Comparison of ENCODE assay signal across 30 cellular contexts in genomic region chr9:35948451-35948850, GRCh38. TPM values are rescaled to one million over a fixed set of nuclear protein-coding genes. Genes with fewer than 3 reads are reported as not detected.
"Had no signal": no experiment of that assay in that cellular context is flagged by ENCODE, and none has a peak within 500 bp of the region (broad histone marks: within the 10 kb centered on the region; RNA-seq: fewer than 3 reads in every experiment).

No MANE protein-coding gene starts in this region.

- H3K4me3 ChIP-seq: coronary artery, esophagus squamous epithelium, pancreas, right lobe of liver, suprapubic skin had no signal

- H3K4me1 ChIP-seq: pancreas had no signal

- H3K9me3 ChIP-seq: esophagus squamous epithelium, neutrophil, pancreas, right lobe of liver, suprapubic skin had no signal

- FAIRE-seq: islet of Langerhans, pancreas, small intestine had no signal

- H3K27me3 ChIP-seq: right lobe of liver, suprapubic skin had no signal

- DNase-seq: activated CD4-positive, alpha-beta memory T cell treated with anti-CD3 and anti-CD28 coated beads, Interleukin-2, amount 10 ng/mL, durations not matched to agents 7 days and 5 days; activated CD4-positive, alpha-beta T cell treated with anti-CD3 and anti-CD28 coated beads for 48 hours; activated CD4-positive, CD25-positive, alpha-beta regulatory T cell; activated CD8-positive, alpha-beta memory T cell treated with anti-CD3 and anti-CD28 coated beads, Interleukin-2, amount 10 ng/mL, durations not matched to agents 7 days and 5 days; activated naive CD4-positive, alpha-beta T cell treated with anti-CD3 and anti-CD28 coated beads, Interleukin-2, amount 10 ng/mL, durations not matched to agents 7 days and 5 days; activated naive CD8-positive, alpha-beta T cell treated with anti-CD3 and anti-CD28 coated beads, Interleukin-2, amount 50 U/mL, for 24 hours; anterior cingulate cortex; central memory CD4-positive, alpha-beta T cell; effector CD4-positive, alpha-beta T cell; esophagus squamous epithelium; foreskin fibroblast; hippocampal formation; mammary epithelial cell; naive thymus-derived CD4-positive, alpha-beta T cell; pancreas; right lobe of liver; small intestine; stimulated activated CD4-positive, alpha-beta T cell treated with anti-CD3 and anti-CD28 coated beads, Interleukin-15, amount 100 ng/mL, for 24 hours; stimulated activated CD4-positive, alpha-beta T cell treated with anti-CD3 and anti-CD28 coated beads, Interleukin-2, amount 100 ng/mL, for 48 hours; stimulated activated naive CD8-positive, alpha-beta T cell treated with anti-CD3 and anti-CD28 coated beads, Interleukin-15, amount 100 ng/mL, for 72 hours; T-helper 1 cell; T1000 had no signal

- ATAC-seq: activated CD8-positive, alpha-beta memory T cell treated with anti-CD3 and anti-CD28 coated beads, Interleukin-2, amount 10 ng/mL, durations not matched to agents 7 days and 5 days; activated naive CD8-positive, alpha-beta T cell treated with anti-CD3 and anti-CD28 coated beads, Interleukin-2, amount 50 U/mL, for 24 hours; SK-N-SH treated with all-trans-retinoic acid at 6 μM for 48 hours; stimulated activated naive CD8-positive, alpha-beta T cell treated with anti-CD3 and anti-CD28 coated beads, Interleukin-15, amount 100 ng/mL, for 72 hours had no signal

- H3K36me3 ChIP-seq: esophagus squamous epithelium, neutrophil, pancreas, right lobe of liver, suprapubic skin had no signal

- H3K27ac ChIP-seq: neutrophil, pancreas, right lobe of liver, suprapubic skin had no signal

RNA-seq across cellular contexts. Expression of gene OR2S2, which starts 9.5 kb away (rescaled TPM):
- total RNA-seq: activated CD4-positive, alpha-beta memory T cell treated with anti-CD3 and anti-CD28 coated beads, Interleukin-2, amount 10 ng/mL, durations not matched to agents 7 days and 5 days; activated CD8-positive, alpha-beta memory T cell treated with anti-CD3 and anti-CD28 coated beads, Interleukin-2, amount 10 ng/mL, durations not matched to agents 7 days and 5 days; activated T-helper 2 cell treated with anti-CD3 and anti-CD28 coated beads, Interferon-gamma antibody, Interleukin-2, Interleukin-4, amounts not matched to agents 10 μg/mL and 5 μg/mL and 100 μg/mL, durations not matched to agents 14 hours and 24 hours and 36 hours; esophagus squamous epithelium; glomerular endothelial cell; mononuclear cell; naive thymus-derived CD4-positive, alpha-beta T cell; pancreas; right lobe of liver; suprapubic skin had no signal
- polyA plus RNA-seq: mammary epithelial cell; naive thymus-derived CD4-positive, alpha-beta T cell; pancreas; small intestine had no signal

RNA-seq across cellular contexts. Expression of gene SPAAR, which starts 39.2 kb away (rescaled TPM):
- total RNA-seq: activated CD4-positive, alpha-beta memory T cell treated with anti-CD3 and anti-CD28 coated beads, Interleukin-2, amount 10 ng/mL, durations not matched to agents 7 days and 5 days; activated CD8-positive, alpha-beta memory T cell treated with anti-CD3 and anti-CD28 coated beads, Interleukin-2, amount 10 ng/mL, durations not matched to agents 7 days and 5 days; activated T-helper 2 cell treated with anti-CD3 and anti-CD28 coated beads, Interferon-gamma antibody, Interleukin-2, Interleukin-4, amounts not matched to agents 10 μg/mL and 5 μg/mL and 100 μg/mL, durations not matched to agents 14 hours and 24 hours and 36 hours; mononuclear cell; naive thymus-derived CD4-positive, alpha-beta T cell had no signal
- polyA plus RNA-seq: naive thymus-derived CD4-positive, alpha-beta T cell had no signal

RNA-seq across cellular contexts. Expression of gene HRCT1, which starts 42.4 kb away (rescaled TPM):
- total RNA-seq: activated CD4-positive, alpha-beta memory T cell treated with anti-CD3 and anti-CD28 coated beads, Interleukin-2, amount 10 ng/mL, durations not matched to agents 7 days and 5 days; activated CD8-positive, alpha-beta memory T cell treated with anti-CD3 and anti-CD28 coated beads, Interleukin-2, amount 10 ng/mL, durations not matched to agents 7 days and 5 days; activated T-helper 2 cell treated with anti-CD3 and anti-CD28 coated beads, Interferon-gamma antibody, Interleukin-2, Interleukin-4, amounts not matched to agents 10 μg/mL and 5 μg/mL and 100 μg/mL, durations not matched to agents 14 hours and 24 hours and 36 hours; mononuclear cell; naive thymus-derived CD4-positive, alpha-beta T cell had no signal
- polyA plus RNA-seq: naive thymus-derived CD4-positive, alpha-beta T cell had no signal
